1 cellular context compared by ENCODE assay signal in the genomic region with DNA sequence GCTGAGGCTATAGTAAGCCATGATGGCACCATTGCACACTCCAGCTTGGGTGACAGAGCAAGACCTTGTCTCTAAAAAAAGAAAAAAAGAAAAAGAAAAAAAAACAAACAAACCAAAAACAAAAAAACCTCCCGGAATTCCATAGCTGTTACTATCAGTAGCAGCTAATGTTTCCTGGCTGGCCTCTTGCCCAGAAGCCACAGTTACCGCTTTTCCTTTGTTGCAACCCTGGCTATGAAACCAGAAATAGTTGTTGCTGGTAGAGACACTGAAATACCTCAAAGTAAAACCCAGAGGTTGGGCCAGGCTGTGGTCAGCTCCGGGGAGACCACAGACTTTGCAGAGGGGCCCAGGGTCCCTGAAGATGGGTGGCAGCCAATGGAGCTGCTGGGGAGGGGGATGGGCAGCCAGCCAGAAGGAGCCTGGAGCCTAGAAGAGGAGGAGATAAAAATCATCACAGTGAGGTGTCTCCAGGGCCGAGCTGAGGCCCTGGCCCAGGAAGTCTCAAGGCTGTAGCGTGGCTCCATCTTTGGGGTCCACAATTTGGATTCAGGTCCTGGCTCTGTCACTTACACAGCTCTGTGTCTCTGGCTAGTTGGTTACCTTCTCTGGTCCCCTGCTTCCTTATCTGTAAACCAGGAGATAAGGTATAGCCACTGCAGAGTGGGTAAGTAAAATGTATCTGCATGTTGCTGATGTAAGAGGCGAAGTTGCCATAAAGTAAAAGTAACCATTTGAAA.
A peak's percentile ranks its signal among the peaks of the same experiment; 100 is the strongest.
TF ChIP-seq lines count a peak whose summit lies in the region.

No MANE protein-coding gene starts in this region.

TF ChIP-seq in K562, 482 proteins besides CTCF, POLR2A, EP300 and RAD21 (continued from another document and continues in another):
- TF ChIP-seq CBX2 (IDR thresholded peaks at IDR 0.05; ENCODE audit: insufficient read depth, low read length, poor library complexity, severe bottlenecking) (no peak), MCM5 (IDR thresholded peaks at IDR 0.05; ENCODE audit: low read depth) (no peak), BHLHE40 (IDR thresholded peaks at IDR 0.05; ENCODE audit: low read length) (peak; percentile 4; the same call in 1 of the 2 replicates), KDM4B (IDR thresholded peaks at IDR 0.05; ENCODE audit: borderline replicate concordance in 2 of 2, low read depth in 1 of 2) (no peak), ZNF707 (CRISPR knock-in tag; conservative IDR thresholded peaks at IDR 0.05) (no peak), ZFX (CRISPR knock-in tag; IDR thresholded peaks at IDR 0.05) (peak; percentile 85), POLR2AphosphoS5 (IDR thresholded peaks at IDR 0.05; ENCODE audit: control insufficient read depth, insufficient read depth, low read depth, low read length) (no peak), PRMT5 (CRISPR knock-in tag; IDR thresholded peaks at IDR 0.05) (no peak), CBX3 (IDR thresholded peaks at IDR 0.05; ENCODE audit: borderline replicate concordance in 1 of 2, low read length in 2 of 2) (no peak), ZNF445 (CRISPR knock-in tag; IDR thresholded peaks at IDR 0.05; ENCODE audit: low read depth) (no peak), GTF2F1 (IDR thresholded peaks at IDR 0.05; ENCODE audit: low read depth, low read length) (no peak), ESRRA (IDR thresholded peaks at IDR 0.05; ENCODE audit: borderline replicate concordance, low read depth) (peak; percentile 76; the same call in 1 of the 2 replicates), JUNB (CRISPR knock-in tag; conservative IDR thresholded peaks at IDR 0.05) (no peak), ZNF695 (CRISPR knock-in tag; IDR thresholded peaks at IDR 0.05) (no peak), RAD51 (IDR thresholded peaks at IDR 0.05; ENCODE audit: borderline replicate concordance, low read depth) (no peak), NR4A1 (CRISPR knock-in tag; IDR thresholded peaks at IDR 0.05) (no peak), NR4A1 (tag; IDR thresholded peaks at IDR 0.05) (peak; percentile 66; the same call in 1 of the 2 replicates), JUN (IDR thresholded peaks at IDR 0.05; ENCODE audit: borderline replicate concordance, low read depth, low read length) (no peak; the same call in 1 of the 2 replicates), JUN (CRISPR knock-in tag; IDR thresholded peaks at IDR 0.05; ENCODE audit: borderline replicate concordance) (no peak), CHD1 (IDR thresholded peaks at IDR 0.05; ENCODE audit: low read length) (no peak), YY1 (IDR thresholded peaks at IDR 0.05; ENCODE audit: borderline replicate concordance in 1 of 3, control insufficient read depth in 1 of 3, extremely low read depth in 1 of 3, insufficient read depth in 3 of 3, insufficient read length in 1 of 3, insufficient replicate concordance in 2 of 3, low read depth in 1 of 3, low read length in 2 of 3) (peak in 1 of 3 experiments; percentile 45), TCF7 (IDR thresholded peaks at IDR 0.05; ENCODE audit: borderline replicate concordance) (no peak), RBBP5 (IDR thresholded peaks at IDR 0.05; ENCODE audit: borderline replicate concordance, insufficient read depth, low read length, poor library complexity, severe bottlenecking) (peak; percentile 55), FOXJ2 (tag; IDR thresholded peaks at IDR 0.05) (peak; percentile 74), SMAD1 (IDR thresholded peaks at IDR 0.05; ENCODE audit: low read depth, low read length, partially characterized antibody) (peak; percentile 67), ETS2 (tag; IDR thresholded peaks at IDR 0.05; ENCODE audit: borderline replicate concordance, poor library complexity, severe bottlenecking) (no peak), ARID1B (IDR thresholded peaks at IDR 0.05) (peak; percentile 79), ZNF384 (IDR thresholded peaks at IDR 0.05; ENCODE audit: low read depth, low read length) (peak; percentile 69), IFI16 (CRISPR knock-in tag; IDR thresholded peaks at IDR 0.05) (no peak), EP400 (IDR thresholded peaks at IDR 0.05) (peak; percentile 54), GABPB2 (CRISPR knock-in tag; conservative IDR thresholded peaks at IDR 0.05) (no peak)
- TF ChIP-seq, protein P1, sequence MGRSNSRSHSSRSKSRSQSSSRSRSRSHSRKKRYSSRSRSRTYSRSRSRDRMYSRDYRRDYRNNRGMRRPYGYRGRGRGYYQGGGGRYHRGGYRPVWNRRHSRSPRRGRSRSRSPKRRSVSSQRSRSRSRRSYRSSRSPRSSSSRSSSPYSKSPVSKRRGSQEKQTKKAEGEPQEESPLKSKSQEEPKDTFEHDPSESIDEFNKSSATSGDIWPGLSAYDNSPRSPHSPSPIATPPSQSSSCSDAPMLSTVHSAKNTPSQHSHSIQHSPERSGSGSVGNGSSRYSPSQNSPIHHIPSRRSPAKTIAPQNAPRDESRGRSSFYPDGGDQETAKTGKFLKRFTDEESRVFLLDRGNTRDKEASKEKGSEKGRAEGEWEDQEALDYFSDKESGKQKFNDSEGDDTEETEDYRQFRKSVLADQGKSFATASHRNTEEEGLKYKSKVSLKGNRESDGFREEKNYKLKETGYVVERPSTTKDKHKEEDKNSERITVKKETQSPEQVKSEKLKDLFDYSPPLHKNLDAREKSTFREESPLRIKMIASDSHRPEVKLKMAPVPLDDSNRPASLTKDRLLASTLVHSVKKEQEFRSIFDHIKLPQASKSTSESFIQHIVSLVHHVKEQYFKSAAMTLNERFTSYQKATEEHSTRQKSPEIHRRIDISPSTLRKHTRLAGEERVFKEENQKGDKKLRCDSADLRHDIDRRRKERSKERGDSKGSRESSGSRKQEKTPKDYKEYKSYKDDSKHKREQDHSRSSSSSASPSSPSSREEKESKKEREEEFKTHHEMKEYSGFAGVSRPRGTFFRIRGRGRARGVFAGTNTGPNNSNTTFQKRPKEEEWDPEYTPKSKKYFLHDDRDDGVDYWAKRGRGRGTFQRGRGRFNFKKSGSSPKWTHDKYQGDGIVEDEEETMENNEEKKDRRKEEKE (IDR thresholded peaks at IDR 0.05; ENCODE audit: borderline replicate concordance in 1 of 2, control insufficient read depth in 1 of 2, low read depth in 2 of 2, low read length in 1 of 2), result no peak
- TF ChIP-seq, protein P2, sequence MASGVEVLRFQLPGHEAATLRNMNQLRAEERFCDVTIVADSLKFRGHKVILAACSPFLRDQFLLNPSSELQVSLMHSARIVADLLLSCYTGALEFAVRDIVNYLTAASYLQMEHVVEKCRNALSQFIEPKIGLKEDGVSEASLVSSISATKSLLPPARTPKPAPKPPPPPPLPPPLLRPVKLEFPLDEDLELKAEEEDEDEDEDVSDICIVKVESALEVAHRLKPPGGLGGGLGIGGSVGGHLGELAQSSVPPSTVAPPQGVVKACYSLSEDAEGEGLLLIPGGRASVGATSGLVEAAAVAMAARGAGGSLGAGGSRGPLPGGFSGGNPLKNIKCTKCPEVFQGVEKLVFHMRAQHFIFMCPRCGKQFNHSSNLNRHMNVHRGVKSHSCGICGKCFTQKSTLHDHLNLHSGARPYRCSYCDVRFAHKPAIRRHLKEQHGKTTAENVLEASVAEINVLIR (CRISPR knock-in tag; IDR thresholded peaks at IDR 0.05), result no peak
- TF ChIP-seq, protein P3, sequence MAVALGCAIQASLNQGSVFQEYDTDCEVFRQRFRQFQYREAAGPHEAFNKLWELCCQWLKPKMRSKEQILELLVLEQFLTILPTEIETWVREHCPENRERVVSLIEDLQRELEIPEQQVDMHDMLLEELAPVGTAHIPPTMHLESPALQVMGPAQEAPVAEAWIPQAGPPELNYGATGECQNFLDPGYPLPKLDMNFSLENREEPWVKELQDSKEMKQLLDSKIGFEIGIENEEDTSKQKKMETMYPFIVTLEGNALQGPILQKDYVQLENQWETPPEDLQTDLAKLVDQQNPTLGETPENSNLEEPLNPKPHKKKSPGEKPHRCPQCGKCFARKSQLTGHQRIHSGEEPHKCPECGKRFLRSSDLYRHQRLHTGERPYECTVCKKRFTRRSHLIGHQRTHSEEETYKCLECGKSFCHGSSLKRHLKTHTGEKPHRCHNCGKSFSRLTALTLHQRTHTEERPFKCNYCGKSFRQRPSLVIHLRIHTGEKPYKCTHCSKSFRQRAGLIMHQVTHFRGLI (CRISPR knock-in tag; IDR thresholded peaks at IDR 0.05), result no peak; the same call in 1 of the 2 replicates
- TF ChIP-seq, protein P4, sequence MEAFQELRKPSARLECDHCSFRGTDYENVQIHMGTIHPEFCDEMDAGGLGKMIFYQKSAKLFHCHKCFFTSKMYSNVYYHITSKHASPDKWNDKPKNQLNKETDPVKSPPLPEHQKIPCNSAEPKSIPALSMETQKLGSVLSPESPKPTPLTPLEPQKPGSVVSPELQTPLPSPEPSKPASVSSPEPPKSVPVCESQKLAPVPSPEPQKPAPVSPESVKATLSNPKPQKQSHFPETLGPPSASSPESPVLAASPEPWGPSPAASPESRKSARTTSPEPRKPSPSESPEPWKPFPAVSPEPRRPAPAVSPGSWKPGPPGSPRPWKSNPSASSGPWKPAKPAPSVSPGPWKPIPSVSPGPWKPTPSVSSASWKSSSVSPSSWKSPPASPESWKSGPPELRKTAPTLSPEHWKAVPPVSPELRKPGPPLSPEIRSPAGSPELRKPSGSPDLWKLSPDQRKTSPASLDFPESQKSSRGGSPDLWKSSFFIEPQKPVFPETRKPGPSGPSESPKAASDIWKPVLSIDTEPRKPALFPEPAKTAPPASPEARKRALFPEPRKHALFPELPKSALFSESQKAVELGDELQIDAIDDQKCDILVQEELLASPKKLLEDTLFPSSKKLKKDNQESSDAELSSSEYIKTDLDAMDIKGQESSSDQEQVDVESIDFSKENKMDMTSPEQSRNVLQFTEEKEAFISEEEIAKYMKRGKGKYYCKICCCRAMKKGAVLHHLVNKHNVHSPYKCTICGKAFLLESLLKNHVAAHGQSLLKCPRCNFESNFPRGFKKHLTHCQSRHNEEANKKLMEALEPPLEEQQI (IDR thresholded peaks at IDR 0.05), result no peak
- TF ChIP-seq, protein P5, sequence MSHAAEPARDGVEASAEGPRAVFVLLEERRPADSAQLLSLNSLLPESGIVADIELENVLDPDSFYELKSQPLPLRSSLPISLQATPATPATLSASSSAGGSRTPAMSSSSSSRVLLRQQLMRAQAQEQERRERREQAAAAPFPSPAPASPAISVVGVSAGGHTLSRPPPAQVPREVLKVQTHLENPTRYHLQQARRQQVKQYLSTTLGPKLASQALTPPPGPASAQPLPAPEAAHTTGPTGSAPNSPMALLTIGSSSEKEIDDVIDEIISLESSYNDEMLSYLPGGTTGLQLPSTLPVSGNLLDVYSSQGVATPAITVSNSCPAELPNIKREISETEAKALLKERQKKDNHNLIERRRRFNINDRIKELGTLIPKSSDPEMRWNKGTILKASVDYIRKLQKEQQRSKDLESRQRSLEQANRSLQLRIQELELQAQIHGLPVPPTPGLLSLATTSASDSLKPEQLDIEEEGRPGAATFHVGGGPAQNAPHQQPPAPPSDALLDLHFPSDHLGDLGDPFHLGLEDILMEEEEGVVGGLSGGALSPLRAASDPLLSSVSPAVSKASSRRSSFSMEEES (CRISPR knock-in tag; IDR thresholded peaks at IDR 0.05), result no peak
- TF ChIP-seq, protein P6, sequence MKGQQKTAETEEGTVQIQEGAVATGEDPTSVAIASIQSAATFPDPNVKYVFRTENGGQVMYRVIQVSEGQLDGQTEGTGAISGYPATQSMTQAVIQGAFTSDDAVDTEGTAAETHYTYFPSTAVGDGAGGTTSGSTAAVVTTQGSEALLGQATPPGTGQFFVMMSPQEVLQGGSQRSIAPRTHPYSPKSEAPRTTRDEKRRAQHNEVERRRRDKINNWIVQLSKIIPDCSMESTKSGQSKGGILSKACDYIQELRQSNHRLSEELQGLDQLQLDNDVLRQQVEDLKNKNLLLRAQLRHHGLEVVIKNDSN (CRISPR knock-in tag; IDR thresholded peaks at IDR 0.05), result no peak
- TF ChIP-seq, protein P7, sequence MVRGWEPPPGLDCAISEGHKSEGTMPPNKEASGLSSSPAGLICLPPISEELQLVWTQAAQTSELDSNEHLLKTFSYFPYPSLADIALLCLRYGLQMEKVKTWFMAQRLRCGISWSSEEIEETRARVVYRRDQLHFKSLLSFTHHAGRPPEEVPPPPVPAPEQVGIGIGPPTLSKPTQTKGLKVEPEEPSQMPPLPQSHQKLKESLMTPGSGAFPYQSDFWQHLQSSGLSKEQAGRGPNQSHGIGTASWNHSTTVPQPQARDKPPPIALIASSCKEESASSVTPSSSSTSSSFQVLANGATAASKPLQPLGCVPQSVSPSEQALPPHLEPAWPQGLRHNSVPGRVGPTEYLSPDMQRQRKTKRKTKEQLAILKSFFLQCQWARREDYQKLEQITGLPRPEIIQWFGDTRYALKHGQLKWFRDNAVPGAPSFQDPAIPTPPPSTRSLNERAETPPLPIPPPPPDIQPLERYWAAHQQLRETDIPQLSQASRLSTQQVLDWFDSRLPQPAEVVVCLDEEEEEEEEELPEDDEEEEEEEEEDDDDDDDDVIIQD (CRISPR knock-in tag; IDR thresholded peaks at IDR 0.05), result no peak
- TF ChIP-seq, protein P8, sequence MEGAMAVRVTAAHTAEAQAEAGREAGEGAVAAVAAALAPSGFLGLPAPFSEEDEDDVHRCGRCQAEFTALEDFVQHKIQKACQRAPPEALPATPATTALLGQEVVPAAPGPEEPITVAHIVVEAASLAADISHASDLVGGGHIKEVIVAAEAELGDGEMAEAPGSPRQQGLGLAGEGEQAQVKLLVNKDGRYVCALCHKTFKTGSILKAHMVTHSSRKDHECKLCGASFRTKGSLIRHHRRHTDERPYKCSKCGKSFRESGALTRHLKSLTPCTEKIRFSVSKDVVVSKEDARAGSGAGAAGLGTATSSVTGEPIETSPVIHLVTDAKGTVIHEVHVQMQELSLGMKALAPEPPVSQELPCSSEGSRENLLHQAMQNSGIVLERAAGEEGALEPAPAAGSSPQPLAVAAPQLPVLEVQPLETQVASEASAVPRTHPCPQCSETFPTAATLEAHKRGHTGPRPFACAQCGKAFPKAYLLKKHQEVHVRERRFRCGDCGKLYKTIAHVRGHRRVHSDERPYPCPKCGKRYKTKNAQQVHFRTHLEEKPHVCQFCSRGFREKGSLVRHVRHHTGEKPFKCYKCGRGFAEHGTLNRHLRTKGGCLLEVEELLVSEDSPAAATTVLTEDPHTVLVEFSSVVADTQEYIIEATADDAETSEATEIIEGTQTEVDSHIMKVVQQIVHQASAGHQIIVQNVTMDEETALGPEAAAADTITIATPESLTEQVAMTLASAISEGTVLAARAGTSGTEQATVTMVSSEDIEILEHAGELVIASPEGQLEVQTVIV (CRISPR knock-in tag; IDR thresholded peaks at IDR 0.05; ENCODE audit: borderline replicate concordance), result no peak
- TF ChIP-seq, protein P9, sequence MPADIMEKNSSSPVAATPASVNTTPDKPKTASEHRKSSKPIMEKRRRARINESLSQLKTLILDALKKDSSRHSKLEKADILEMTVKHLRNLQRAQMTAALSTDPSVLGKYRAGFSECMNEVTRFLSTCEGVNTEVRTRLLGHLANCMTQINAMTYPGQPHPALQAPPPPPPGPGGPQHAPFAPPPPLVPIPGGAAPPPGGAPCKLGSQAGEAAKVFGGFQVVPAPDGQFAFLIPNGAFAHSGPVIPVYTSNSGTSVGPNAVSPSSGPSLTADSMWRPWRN (IDR thresholded peaks at IDR 0.05; ENCODE audit: low read depth), result 0 out of 2 replicates have a peak, but pooled peaks have one; percentile 16
